8 cellular contexts compared by ENCODE assay signal in the genomic region with DNA sequence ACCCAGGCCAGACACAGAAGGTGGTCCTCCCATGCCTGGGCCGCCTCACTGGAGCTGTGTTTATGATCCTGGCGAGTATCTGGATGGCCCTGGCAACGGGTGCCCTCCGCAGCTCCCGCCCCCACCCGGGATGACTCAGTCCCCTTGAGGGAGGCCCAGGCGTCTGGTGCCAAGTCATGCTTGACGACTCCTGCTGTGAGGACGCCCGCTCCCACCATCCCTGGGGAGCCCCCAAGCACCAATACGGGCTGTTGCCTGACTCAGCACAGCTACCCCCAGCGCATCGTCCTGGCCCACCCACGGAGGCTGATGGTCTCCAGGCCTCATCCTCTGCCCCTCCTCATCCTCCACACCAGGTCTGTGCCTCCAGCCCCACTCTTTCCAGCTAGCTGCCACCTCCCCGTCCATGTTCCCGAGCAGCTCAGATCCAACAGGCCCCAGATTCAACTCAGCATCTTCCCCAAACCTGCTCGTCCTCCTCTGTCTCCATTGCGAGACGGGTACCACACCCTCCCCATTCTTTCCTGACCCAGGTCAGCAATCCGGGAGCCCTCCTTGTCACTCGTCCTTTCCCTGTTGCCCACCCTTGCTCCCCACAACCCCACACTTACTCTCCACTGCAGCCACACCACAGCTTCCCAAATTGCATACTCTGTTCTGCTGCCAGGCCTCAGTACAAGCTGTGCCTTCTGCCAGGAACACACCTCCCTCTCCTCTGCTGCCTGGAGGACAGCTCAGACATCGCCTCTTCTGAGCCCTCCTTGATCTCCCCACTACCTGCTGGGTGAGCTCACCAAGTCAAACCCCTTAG. TPM values are rescaled to one million over a fixed set of nuclear protein-coding genes. Genes with fewer than 3 reads are reported as not detected.
A peak's percentile ranks its signal among the peaks of the same experiment; 100 is the strongest.
DNase-seq lines count a peak whose midpoint lies in the region; ATAC-seq and TF ChIP-seq lines count a peak whose summit lies in the region.

No MANE protein-coding gene starts in this region.

- H3K36me3 ChIP-seq in osteoblast (ENCODE audit: insufficient read depth, low read length), result peaks cover 3% of the 10 kb centered on the region

- peak overlapping the region; percentile 75 for H3K4me2 ChIP-seq in osteoblast (ENCODE audit: insufficient read depth, low read length)

- peak; percentile 24 for DNase-seq in stimulated activated CD4-positive, alpha-beta T cell treated with anti-CD3 and anti-CD28 coated beads, Interleukin-12 subunit alpha, Interleukin-12 subunit beta, amount 100 ng/mL, for 4 hours
- DNase-seq in stimulated activated CD4-positive, alpha-beta T cell treated with anti-CD3 and anti-CD28 coated beads, Interleukin-2, amount 100 ng/mL, for 48 hours, result no peak
- DNase-seq in SHP77 (lab: John Stamatoyannopoulos, UW) (peak; percentile 78 to 85), epidermal melanocyte (ENCODE audit: insufficient read length, low spot score) (peak; percentile 78), osteoblast (ENCODE audit: insufficient read length, low spot score, missing footprints) (peak; percentile 100), NCI-H748 treated with DMSO at 0.1 percent for 48 hours (lab: John Stamatoyannopoulos, UW) (no peak)
- no peak for DNase-seq in central memory CD4-positive, alpha-beta T cell

- no peak for TF ChIP-seq CTCF in osteoblast (IDR thresholded peaks at IDR 0.05; ENCODE audit: extremely low read depth, low read depth, low read length)

- no peaks in the 10 kb centered on the region for H3K9me3 ChIP-seq in osteoblast (ENCODE audit: low read depth, low read length)

- peak overlapping the region; percentile 48 for H3K4me3 ChIP-seq in osteoblast (ENCODE audit: insufficient read depth, low read length)

- ATAC-seq in HG02885 (IDR thresholded peaks at IDR 0.05; ENCODE audit: poor library complexity, unreplicated experiment), result no peak

- no peaks in the 10 kb centered on the region for H3K27me3 ChIP-seq in osteoblast (ENCODE audit: insufficient read depth, low read length)

- no peaks in the 10 kb centered on the region for H4K20me1 ChIP-seq in osteoblast (ENCODE audit: insufficient read depth, low read length)

- peaks cover 31% of the 10 kb centered on the region for H3K79me2 ChIP-seq in osteoblast (ENCODE audit: insufficient read depth, low read length)

- peak overlapping the region; percentile 63 for H2AFZ ChIP-seq in osteoblast (ENCODE audit: low read length)

- peak overlapping the region; percentile 95 for H3K27ac ChIP-seq in osteoblast (ENCODE audit: low read depth, low read length)

- H3K4me1 ChIP-seq in osteoblast (ENCODE audit: insufficient read depth, low read length), result peaks cover 54% of the 10 kb centered on the region

RNA-seq across cellular contexts. Expression of a gene that starts 2.6 kb away (rescaled TPM):
- total RNA-seq in osteoblast, result 8.7 and 9.1 TPM in 2 replicates

RNA-seq across cellular contexts. Expression of a gene that starts 26.0 kb away (rescaled TPM):
- under 0.01 TPM in 1 of 2 replicates, not detected in the other for total RNA-seq in osteoblast

RNA-seq across cellular contexts. Expression of a gene that starts 44.2 kb away (rescaled TPM):
- 21.4 and 24.2 TPM in 2 replicates for total RNA-seq in osteoblast

Comparison
In these comparisons a context has a peak if more than half of its experiments do, and no peak if none do; other contexts are left out.
1. DNase-seq: peak in stimulated activated CD4-positive, alpha-beta T cell treated with anti-CD3 and anti-CD28 coated beads, Interleukin-12 subunit alpha, Interleukin-12 subunit beta, amount 100 ng/mL, for 4 hours (single experiment), SHP77 (2 of 2), epidermal melanocyte (single experiment) and osteoblast (single experiment); none in stimulated activated CD4-positive, alpha-beta T cell treated with anti-CD3 and anti-CD28 coated beads, Interleukin-2, amount 100 ng/mL, for 48 hours (0 of 2), NCI-H748 treated with DMSO at 0.1 percent for 48 hours (single experiment) and central memory CD4-positive, alpha-beta T cell (single experiment).